Comparison of ENCODE assay signal across 9 cellular contexts in genomic region chr3:12046406-12046805, GRCh38. TPM values are rescaled to one million over a fixed set of nuclear protein-coding genes. Genes with fewer than 3 reads are reported as not detected.
A peak's percentile ranks its signal among the peaks of the same experiment; 100 is the strongest.
DNase-seq lines count a peak whose midpoint lies in the region; ATAC-seq and TF ChIP-seq lines count a peak whose summit lies in the region.
"Had no signal": no experiment of that assay in that cellular context is flagged by ENCODE, and none has a peak within 500 bp of the region (broad histone marks: within the 10 kb centered on the region; RNA-seq: fewer than 3 reads in every experiment).

No MANE protein-coding gene starts in this region.

- peak; percentile 6 for DNase-seq in NCI-H1694 (lab: John Stamatoyannopoulos, UW)
- no peak for DNase-seq in adrenal gland
- peak; percentile 6 for DNase-seq in myocyte (ENCODE audit: low read depth)
- DNase-seq in NCI-H187 (lab: John Stamatoyannopoulos, UW): no peak
- no peak for DNase-seq in GOT3 (lab: John Stamatoyannopoulos, UW)
- DNase-seq in stimulated activated CD8-positive, alpha-beta memory T cell treated with anti-CD3 and anti-CD28 coated beads, Interleukin-4, amount 100 ng/mL, for 48 hours: no peak
- DNase-seq: activated CD4-positive, alpha-beta T cell treated with anti-CD3 and anti-CD28 coated beads, Interleukin-2, amount 50 U/mL, for 4 hours had no signal

- 15 to 16% (median 16%) methylated on average over 2 of the region's 2 CpGs for WGBS in adrenal gland, 4 donors

- intact Hi-C loops in adrenal gland (cut with DNase I): no loop called here

- TF ChIP-seq POLR2A in adrenal gland (IDR thresholded peaks at IDR 0.05): no peak

- ATAC-seq in HG02610 (IDR thresholded peaks at IDR 0.05; ENCODE audit: unreplicated experiment): no peak

- no peaks in the 10 kb centered on the region for H3K4me1 ChIP-seq in adrenal gland (replicated peaks in 1 of 2)

- no peak overlapping the region for H3K27ac ChIP-seq in adrenal gland

- TF ChIP-seq CTCF in GM12873 (IDR thresholded peaks at IDR 0.05; ENCODE audit: insufficient read depth, low read depth, low read length, missing control alignments): peak; percentile 23
- TF ChIP-seq CTCF in adrenal gland (IDR thresholded peaks at IDR 0.05): peak; percentile 13 to 48 (median 30)

- H3K27me3 ChIP-seq in adrenal gland: peaks cover 4% of the 10 kb centered on the region

- no peak overlapping the region for H3K4me3 ChIP-seq in adrenal gland

- H3K36me3 ChIP-seq in adrenal gland (replicated peaks in 1 of 2): no peaks in the 10 kb centered on the region

- no peaks in the 10 kb centered on the region for H3K9me3 ChIP-seq in adrenal gland (replicated peaks in 1 of 3)

RNA-seq across cellular contexts. Expression of gene SYN2, which starts 42.2 kb away (rescaled TPM):
- 1 to 10 TPM in 5 of 8 donors, under 1 TPM in 2, not detected in 1; 0.26 to 3.0 (median 2.2) TPM for total RNA-seq in adrenal gland
- 1 to 10 TPM; 1.8 to 2.6 (median 2.5) TPM for polyA plus RNA-seq in adrenal gland
- not detected in 2 replicates for total RNA-seq in myocyte
- polyA plus RNA-seq in myocyte (2012): not detected

Comparison
In these comparisons a context has a peak if more than half of its experiments do, and no peak if none do; other contexts are left out.
1. DNase-seq: peak in NCI-H1694 (single experiment) and myocyte (single experiment); none in adrenal gland (0 of 7), NCI-H187 (0 of 2), GOT3 (single experiment) and stimulated activated CD8-positive, alpha-beta memory T cell treated with anti-CD3 and anti-CD28 coated beads, Interleukin-4, amount 100 ng/mL, for 48 hours (single experiment).